8 cellular contexts compared by ENCODE assay signal in the genomic region with DNA sequence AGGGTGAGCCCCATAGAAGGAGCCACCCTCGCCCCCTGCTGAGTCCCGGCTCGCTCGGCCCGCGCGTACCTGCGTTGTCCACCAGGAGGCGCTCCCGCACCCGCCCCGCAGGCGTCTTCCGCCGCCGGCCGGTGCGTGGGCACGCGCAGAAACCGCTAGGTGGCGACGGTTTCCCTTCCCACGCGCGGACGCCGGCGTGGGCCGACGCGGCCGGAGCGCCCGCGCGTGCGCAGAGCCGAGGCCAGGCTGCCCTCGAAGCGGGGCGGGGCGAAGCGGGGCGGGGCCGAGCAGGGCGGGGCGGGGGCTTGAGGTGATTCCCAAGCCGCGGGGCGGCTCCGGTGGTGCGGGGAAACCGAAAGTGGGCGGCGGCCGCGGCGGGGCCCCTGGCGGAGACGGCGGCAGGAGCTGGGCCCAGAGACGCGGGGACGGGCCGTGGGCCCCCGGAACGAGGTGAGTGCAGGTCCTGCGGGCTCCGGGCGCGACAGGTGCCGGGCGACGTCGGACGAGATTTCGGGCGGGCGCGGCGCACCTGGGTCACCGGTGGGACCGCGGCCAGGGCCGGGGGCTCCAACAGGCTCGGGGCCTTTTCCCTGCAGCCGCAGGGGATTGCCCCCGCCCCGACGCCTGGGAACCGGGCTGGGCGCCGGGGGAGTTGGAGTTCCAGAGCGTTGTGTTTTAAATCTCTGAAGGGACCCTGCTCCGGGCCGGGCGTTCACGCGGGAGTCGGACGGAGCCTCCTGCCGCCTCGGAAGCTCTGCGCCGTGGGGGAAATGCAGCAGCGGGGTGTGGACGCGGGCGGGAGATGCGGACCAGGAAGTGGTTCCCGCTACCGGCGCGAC. TPM values are rescaled to one million over a fixed set of nuclear protein-coding genes. Genes with fewer than 3 reads are reported as not detected.
DNase-seq lines count a peak whose midpoint lies in the region; ATAC-seq, FAIRE-seq and TF ChIP-seq lines count a peak whose summit lies in the region.

A gene with protein sequence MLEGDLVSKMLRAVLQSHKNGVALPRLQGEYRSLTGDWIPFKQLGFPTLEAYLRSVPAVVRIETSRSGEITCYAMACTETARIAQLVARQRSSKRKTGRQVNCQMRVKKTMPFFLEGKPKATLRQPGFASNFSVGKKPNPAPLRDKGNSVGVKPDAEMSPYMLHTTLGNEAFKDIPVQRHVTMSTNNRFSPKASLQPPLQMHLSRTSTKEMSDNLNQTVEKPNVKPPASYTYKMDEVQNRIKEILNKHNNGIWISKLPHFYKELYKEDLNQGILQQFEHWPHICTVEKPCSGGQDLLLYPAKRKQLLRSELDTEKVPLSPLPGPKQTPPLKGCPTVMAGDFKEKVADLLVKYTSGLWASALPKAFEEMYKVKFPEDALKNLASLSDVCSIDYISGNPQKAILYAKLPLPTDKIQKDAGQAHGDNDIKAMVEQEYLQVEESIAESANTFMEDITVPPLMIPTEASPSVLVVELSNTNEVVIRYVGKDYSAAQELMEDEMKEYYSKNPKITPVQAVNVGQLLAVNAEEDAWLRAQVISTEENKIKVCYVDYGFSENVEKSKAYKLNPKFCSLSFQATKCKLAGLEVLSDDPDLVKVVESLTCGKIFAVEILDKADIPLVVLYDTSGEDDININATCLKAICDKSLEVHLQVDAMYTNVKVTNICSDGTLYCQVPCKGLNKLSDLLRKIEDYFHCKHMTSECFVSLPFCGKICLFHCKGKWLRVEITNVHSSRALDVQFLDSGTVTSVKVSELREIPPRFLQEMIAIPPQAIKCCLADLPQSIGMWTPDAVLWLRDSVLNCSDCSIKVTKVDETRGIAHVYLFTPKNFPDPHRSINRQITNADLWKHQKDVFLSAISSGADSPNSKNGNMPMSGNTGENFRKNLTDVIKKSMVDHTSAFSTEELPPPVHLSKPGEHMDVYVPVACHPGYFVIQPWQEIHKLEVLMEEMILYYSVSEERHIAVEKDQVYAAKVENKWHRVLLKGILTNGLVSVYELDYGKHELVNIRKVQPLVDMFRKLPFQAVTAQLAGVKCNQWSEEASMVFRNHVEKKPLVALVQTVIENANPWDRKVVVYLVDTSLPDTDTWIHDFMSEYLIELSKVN (plus strand): TSS at position 308 of the 839 bp plus-strand sequence. CDS start 16,370 bp downstream, outside the sequence.

- under 1% methylated on average over 45 of the region's 115 CpGs for WGBS in hepatocyte (ENCODE audit: low lambda C conversion rate, missing lambda C conversion rate)

- H3K4me1 ChIP-seq in astrocyte (ENCODE audit: insufficient read depth, low read length): no peaks in the 10 kb centered on the region
- peaks cover 6% of the 10 kb centered on the region for H3K4me1 ChIP-seq in hepatocyte (ENCODE audit: insufficient read depth)

- H3K27me3 ChIP-seq in astrocyte (ENCODE audit: insufficient read depth, low read length) (peaks cover 13% of the 10 kb centered on the region), hepatocyte (no peaks in the 10 kb centered on the region)

- H3K9me2 ChIP-seq in hepatocyte (replicated peaks; ENCODE audit: insufficient read depth): no peaks in the 10 kb centered on the region

- H4K20me1 ChIP-seq in astrocyte (ENCODE audit: insufficient read depth, low read length): no peaks in the 10 kb centered on the region
- no peaks in the 10 kb centered on the region for H4K20me1 ChIP-seq in hepatocyte (ENCODE audit: insufficient read depth, poor library complexity, severe bottlenecking)

- H3K27ac ChIP-seq in astrocyte (ENCODE audit: low read depth, low read length): no peak within 1 kb of the TSS
- peak within 1 kb of the TSS; percentile 88 for H3K27ac ChIP-seq in hepatocyte

- H2AFZ ChIP-seq in astrocyte (ENCODE audit: low read depth, low read length) (peak within 1 kb of the TSS; percentile 55), hepatocyte (peak within 1 kb of the TSS; percentile 98)

- peaks cover 19% of the 10 kb centered on the region for H3K4me1 Mint-ChIP-seq in T-helper 2 cell treated with Interferon-gamma antibody and Interleukin-4, amounts not matched to agents 5 μg/mL and 100 μg/mL, for 36 hours (ENCODE audit: low read depth)
- H3K4me1 Mint-ChIP-seq in astrocyte (ENCODE audit: low read depth, unreplicated experiment): peaks cover 10% of the 10 kb centered on the region

- peak within 1 kb of the TSS; percentile 60 for H3K4me3 ChIP-seq in astrocyte (ENCODE audit: insufficient read depth, low read depth, low read length)
- peak within 1 kb of the TSS; percentile 85 for H3K4me3 ChIP-seq in hepatocyte
- peak within 1 kb of the TSS; percentile 62 for H3K4me3 ChIP-seq in retinal pigment epithelial cell (ENCODE audit: low read length)

- H3K36me3 Mint-ChIP-seq in T-helper 2 cell treated with Interferon-gamma antibody and Interleukin-4, amounts not matched to agents 5 μg/mL and 100 μg/mL, for 36 hours (ENCODE audit: low read depth): no peaks in the 10 kb centered on the region
- no peaks in the 10 kb centered on the region for H3K36me3 Mint-ChIP-seq in astrocyte (ENCODE audit: low read depth, unreplicated experiment)

- peak within 1 kb of the TSS; percentile 90 for H3K4me3 Mint-ChIP-seq in T-helper 2 cell treated with Interferon-gamma antibody and Interleukin-4, amounts not matched to agents 5 μg/mL and 100 μg/mL, for 36 hours
- peak within 1 kb of the TSS; percentile 87 for H3K4me3 Mint-ChIP-seq in astrocyte (ENCODE audit: unreplicated experiment)

- peak within 1 kb of the TSS; percentile 70 for H3K9ac ChIP-seq in astrocyte (ENCODE audit: low read length)

- no peaks in the 10 kb centered on the region for H3K9me3 ChIP-seq in astrocyte (ENCODE audit: insufficient read depth, low read depth, low read length)
- H3K9me3 ChIP-seq in hepatocyte (ENCODE audit: low read depth): no peaks in the 10 kb centered on the region

- DNase-seq in GM12892 (ENCODE audit: insufficient read length) (peak; percentile 85), NCI-H1092 (lab: John Stamatoyannopoulos, UW) (peak; percentile 49), astrocyte (ENCODE audit: low read depth) (peak; percentile 17), hepatocyte (ENCODE audit: low spot score) (peak; percentile 96), retinal pigment epithelial cell (ENCODE audit: low read depth) (no peak), amniotic stem cell (lab: John Stamatoyannopoulos, UW) (no peak)
- DNase-seq in T-helper 2 cell treated with Interferon-gamma antibody and Interleukin-4, amounts not matched to agents 5 μg/mL and 100 μg/mL, for 36 hours (ENCODE audit: low spot score): peak; percentile 87

- H3K4me2 ChIP-seq in astrocyte (ENCODE audit: low read length): peak within 1 kb of the TSS; percentile 81
- peak within 1 kb of the TSS; percentile 82 for H3K4me2 ChIP-seq in hepatocyte

- H3K36me3 ChIP-seq in astrocyte (ENCODE audit: insufficient read depth, low read length) (no peaks in the 10 kb centered on the region), hepatocyte (replicated peaks; ENCODE audit: insufficient read depth, low read depth) (no peaks in the 10 kb centered on the region)

- FAIRE-seq in GM12892 (lab: Jason Lieb, UNC) (peak; percentile 88), astrocyte (lab: Jason Lieb, UNC) (no peak)

- H3K79me2 ChIP-seq in astrocyte (ENCODE audit: insufficient read depth, low read length) (no peaks in the 10 kb centered on the region), hepatocyte (peaks cover 40% of the 10 kb centered on the region)

- H3K9me3 Mint-ChIP-seq in T-helper 2 cell treated with Interferon-gamma antibody and Interleukin-4, amounts not matched to agents 5 μg/mL and 100 μg/mL, for 36 hours: peaks cover 3% of the 10 kb centered on the region
- H3K9me3 Mint-ChIP-seq in astrocyte (ENCODE audit: unreplicated experiment): peaks cover 3% of the 10 kb centered on the region

- H3K27ac Mint-ChIP-seq in T-helper 2 cell treated with Interferon-gamma antibody and Interleukin-4, amounts not matched to agents 5 μg/mL and 100 μg/mL, for 36 hours: peak within 1 kb of the TSS; percentile 55
- peak within 1 kb of the TSS; percentile 10 for H3K27ac Mint-ChIP-seq in astrocyte (ENCODE audit: unreplicated experiment)

- peaks cover 37% of the 10 kb centered on the region for H3K27me3 Mint-ChIP-seq in T-helper 2 cell treated with Interferon-gamma antibody and Interleukin-4, amounts not matched to agents 5 μg/mL and 100 μg/mL, for 36 hours (ENCODE audit: low read depth)
- peaks cover 2% of the 10 kb centered on the region for H3K27me3 Mint-ChIP-seq in astrocyte (ENCODE audit: low read depth, unreplicated experiment)

- no peak for TF ChIP-seq POLR2A in GM12892 (IDR thresholded peaks at IDR 0.05; ENCODE audit: low read depth, low read length)

- peak; percentile 85 for ATAC-seq in HG02571 (IDR thresholded peaks at IDR 0.05; ENCODE audit: unreplicated experiment)

- TF ChIP-seq CTCF in astrocyte (IDR thresholded peaks at IDR 0.05; ENCODE audit: insufficient read depth, low read depth, low read length) (peak; percentile 84), hepatocyte (IDR thresholded peaks at IDR 0.05; ENCODE audit: poor library complexity) (peak; percentile 97), retinal pigment epithelial cell (conservative IDR thresholded peaks at IDR 0.05; ENCODE audit: low read depth, low read length) (peak; percentile 90)

RNA-seq across cellular contexts. Expression of the gene that starts here (rescaled TPM):
- 13.9 TPM for polyA plus RNA-seq in GM12892 (2012; ENCODE audit: missing spikeins)
- total RNA-seq in astrocyte (20.4 and 21.4 TPM in 2 replicates), hepatocyte (16.1 and 18.2 TPM in 2 replicates)
- polyA plus RNA-seq in hepatocyte: 9.2 and 10.4 TPM in 2 replicates

Comparison
In these comparisons a context has a peak if more than half of its experiments do, and no peak if none do; other contexts are left out.
1. DNase-seq: peak in GM12892 (single experiment), NCI-H1092 (single experiment), T-helper 2 cell treated with Interferon-gamma antibody and Interleukin-4, amounts not matched to agents 5 μg/mL and 100 μg/mL, for 36 hours (single experiment), astrocyte (single experiment) and hepatocyte (single experiment); none in retinal pigment epithelial cell (single experiment) and amniotic stem cell (single experiment).
2. Peak in every context shown above with its lines, with median percentiles within 50 percentile points of each other: H3K4me3 ChIP-seq and CTCF ChIP-seq.